In genomic region chr9:5089737-5090136, GRCh38 we compare ENCODE assay signal across 24 cellular contexts.
DNase-seq lines count a peak whose midpoint lies in the region; FAIRE-seq and TF ChIP-seq lines count a peak whose summit lies in the region.
"Had no signal": no experiment of that assay in that cellular context is flagged by ENCODE, and none has a peak within 500 bp of the region (broad histone marks: within the 10 kb centered on the region; RNA-seq: fewer than 3 reads in every experiment).

No MANE protein-coding gene starts in this region.

- DNase-seq in HT-29 (ENCODE audit: low spot score), result peak; percentile 22
- DNase-seq in NCI-H748 treated with DMSO at 0.1 percent for 48 hours (lab: John Stamatoyannopoulos, UW), result peak; percentile 36
- DNase-seq in fibroblast of villous mesenchyme (ENCODE audit: low read depth), result peak; percentile 4
- DNase-seq in NCI-H2227 (lab: John Stamatoyannopoulos, UW; ENCODE audit: unreplicated experiment), result no peak
- no peak for DNase-seq in Ammon's horn (ENCODE audit: low spot score)
- no peak for DNase-seq in mesothelial cell of epicardium (ENCODE audit: low spot score in 2 of 2, unreplicated experiment in 2 of 2)
- DNase-seq in NCI-H128 (lab: John Stamatoyannopoulos, UW; ENCODE audit: unreplicated experiment), result no peak
- DNase-seq: activated B cell treated with CpG ODN at 0.5 μM for 24 hours; activated CD4-positive, alpha-beta T cell treated with anti-CD3 and anti-CD28 coated beads, Interleukin-2, amount 50 U/mL, for 48 hours; activated gamma-delta T cell; adrenal gland; GM23248; kidney; mesenchymal stem cell; naive thymus-derived CD4-positive, alpha-beta T cell; NCI-H1048; RPMI8226; sigmoid colon; T-helper 9 cell had no signal

- no peak overlapping the region for H3K4me3 Mint-ChIP-seq in mesothelial cell of epicardium
- H3K4me3 Mint-ChIP-seq: activated B cell treated with CpG ODN at 0.5 μM for 24 hours; dendritic cell treated with granulocyte-macrophage colony-stimulating factor and Interleukin-4, amounts not matched to agents 40 ng/mL and 50 ng/mL, for 4 days; naive thymus-derived CD4-positive, alpha-beta T cell had no signal

- H3K4me1 Mint-ChIP-seq in mesothelial cell of epicardium, result no peaks in the 10 kb centered on the region
- H3K4me1 Mint-ChIP-seq: activated B cell treated with CpG ODN at 0.5 μM for 24 hours; naive thymus-derived CD4-positive, alpha-beta T cell had no signal

- H3K9me3 Mint-ChIP-seq in mesothelial cell of epicardium, result peaks cover 6% of the 10 kb centered on the region

- FAIRE-seq in A204.1 (lab: Jason Lieb, UNC), result peak; percentile 3
- FAIRE-seq: frontal cortex, K562, urothelium cell line had no signal

- no peak overlapping the region for H3K27ac Mint-ChIP-seq in mesothelial cell of epicardium
- H3K27ac Mint-ChIP-seq: activated B cell treated with CpG ODN at 0.5 μM for 24 hours; dendritic cell treated with granulocyte-macrophage colony-stimulating factor and Interleukin-4, amounts not matched to agents 40 ng/mL and 50 ng/mL, for 4 days; naive thymus-derived CD4-positive, alpha-beta T cell had no signal

- H3K27me3 Mint-ChIP-seq in mesothelial cell of epicardium (ENCODE audit: low read depth), result no peaks in the 10 kb centered on the region
- H3K27me3 Mint-ChIP-seq: activated B cell treated with CpG ODN at 0.5 μM for 24 hours; dendritic cell treated with granulocyte-macrophage colony-stimulating factor and Interleukin-4, amounts not matched to agents 40 ng/mL and 50 ng/mL, for 4 days; naive thymus-derived CD4-positive, alpha-beta T cell had no signal

- peaks cover 20% of the 10 kb centered on the region for H3K36me3 Mint-ChIP-seq in mesothelial cell of epicardium

- TF ChIP-seq CTCF in fibroblast of villous mesenchyme (IDR thresholded peaks at IDR 0.05; ENCODE audit: insufficient read depth, low read depth, low read length), result no peak
- no peak for TF ChIP-seq CTCF in mesothelial cell of epicardium (IDR thresholded peaks at IDR 0.05; ENCODE audit: unreplicated experiment)

- no peak overlapping the region for H3K4me3 ChIP-seq in fibroblast of villous mesenchyme (ENCODE audit: low read depth, low read length)
- H3K4me3 ChIP-seq: adrenal gland, GM23248, K562, sigmoid colon had no signal

Comparison
In these comparisons a context has a peak if more than half of its experiments do, and no peak if none do; other contexts are left out.
1. DNase-seq: peak in HT-29 (single experiment), NCI-H748 treated with DMSO at 0.1 percent for 48 hours (single experiment) and fibroblast of villous mesenchyme (single experiment); none in NCI-H2227 (single experiment), Ammon's horn (single experiment), mesothelial cell of epicardium (0 of 2) and NCI-H128 (single experiment).